1 cellular context compared by ENCODE assay signal in the genomic region with DNA sequence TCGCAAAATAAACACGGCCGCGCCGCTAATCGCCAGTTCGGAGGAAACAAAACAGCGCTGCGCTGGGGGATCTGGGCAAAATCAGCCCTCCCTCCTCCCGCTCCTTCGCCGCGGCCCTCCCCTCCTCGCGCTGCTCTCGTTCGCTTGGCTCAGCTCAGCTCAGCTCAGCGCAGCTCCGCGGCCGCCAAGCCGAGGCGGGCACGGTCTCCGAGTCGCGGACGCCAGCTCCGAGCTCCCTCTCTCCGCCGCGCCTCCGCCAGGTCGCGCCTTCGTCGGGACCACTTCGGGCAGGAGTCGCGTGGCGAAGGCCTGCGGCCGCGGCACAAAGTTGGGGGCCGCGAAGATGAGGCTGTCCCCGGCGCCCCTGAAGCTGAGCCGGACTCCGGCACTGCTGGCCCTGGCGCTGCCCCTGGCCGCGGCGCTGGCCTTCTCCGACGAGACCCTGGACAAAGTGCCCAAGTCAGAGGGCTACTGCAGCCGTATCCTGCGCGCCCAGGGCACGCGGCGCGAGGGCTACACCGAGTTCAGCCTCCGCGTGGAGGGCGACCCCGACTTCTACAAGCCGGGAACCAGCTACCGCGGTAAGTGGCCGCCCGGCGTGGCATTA.
TF ChIP-seq lines count a peak whose summit lies in the region.

Gene SPON1, plus strand, starts transcription at position 162 of the 607 bp plus-strand sequence. Its CDS starts 182 bp downstream, at position 344.

TF ChIP-seq in IMR-90, 13 proteins besides CTCF, POLR2A, EP300 and RAD21 (continued from another document):
- TF ChIP-seq, protein P1, sequence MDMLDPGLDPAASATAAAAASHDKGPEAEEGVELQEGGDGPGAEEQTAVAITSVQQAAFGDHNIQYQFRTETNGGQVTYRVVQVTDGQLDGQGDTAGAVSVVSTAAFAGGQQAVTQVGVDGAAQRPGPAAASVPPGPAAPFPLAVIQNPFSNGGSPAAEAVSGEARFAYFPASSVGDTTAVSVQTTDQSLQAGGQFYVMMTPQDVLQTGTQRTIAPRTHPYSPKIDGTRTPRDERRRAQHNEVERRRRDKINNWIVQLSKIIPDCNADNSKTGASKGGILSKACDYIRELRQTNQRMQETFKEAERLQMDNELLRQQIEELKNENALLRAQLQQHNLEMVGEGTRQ (IDR thresholded peaks at IDR 0.05; ENCODE audit: low read depth, low read length) = no peak
TF ChIP-seq in IMR-90: peak in this region for 0.
